In the genomic region with DNA sequence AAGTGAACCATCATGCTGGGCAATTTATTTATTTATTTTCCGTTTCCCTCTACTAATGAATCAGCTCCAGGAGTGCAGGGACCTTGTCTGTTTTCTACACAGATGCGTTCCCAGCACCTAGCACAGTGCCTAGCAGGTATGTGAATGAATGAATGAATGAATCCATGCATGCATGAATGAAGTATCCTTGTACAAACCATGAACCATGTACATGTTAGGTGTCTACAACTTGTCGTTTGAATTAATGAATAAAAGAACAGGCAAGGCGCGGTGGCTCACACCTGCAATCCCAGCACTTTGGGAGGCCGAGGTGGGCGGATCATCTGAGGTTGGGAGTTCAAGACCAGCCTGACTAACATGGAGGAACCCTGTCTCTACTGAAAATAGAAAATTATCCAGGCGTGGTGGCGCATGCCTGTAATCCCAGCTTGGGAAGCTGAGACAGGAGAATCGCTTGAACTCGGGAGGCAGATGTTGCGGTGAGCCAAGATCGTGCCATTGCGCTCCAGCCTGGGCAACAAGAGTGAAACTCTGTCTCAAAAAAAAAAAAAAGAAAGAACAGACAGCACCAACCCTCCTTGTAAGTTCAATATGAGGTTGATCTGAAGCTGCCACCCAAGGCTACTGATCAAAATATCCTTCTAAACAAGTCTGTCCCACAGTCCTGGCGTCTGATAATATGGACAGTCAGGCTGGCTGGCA, we compare ENCODE assay signal across 19 cellular contexts. TPM values are rescaled to one million over a fixed set of nuclear protein-coding genes. Genes with fewer than 3 reads are reported as not detected.
DNase-seq lines count a peak whose midpoint lies in the region; ATAC-seq, FAIRE-seq and TF ChIP-seq lines count a peak whose summit lies in the region.
"Had no signal": no experiment of that assay in that cellular context is flagged by ENCODE, and none has a peak within 500 bp of the region (broad histone marks: within the 10 kb centered on the region; RNA-seq: fewer than 3 reads in every experiment).

No MANE protein-coding gene starts in this region.

- no peak for DNase-seq in Panc1 (ENCODE audit: low read depth, low spot score)
- DNase-seq in stimulated activated effector memory CD8-positive, alpha-beta T cell treated with anti-CD3 and anti-CD28 coated beads, Interleukin-12 subunit alpha, Interleukin-12 subunit beta, amount 100 ng/mL, for 72 hours (ENCODE audit: low spot score in 2 of 2), result no peak
- no peak for DNase-seq in RCC 7860 (ENCODE audit: low spot score)
- DNase-seq in cerebellum (ENCODE audit: low spot score), result no peak
- DNase-seq: activated CD4-positive, alpha-beta T cell treated with anti-CD3 and anti-CD28 coated beads for 1 hour; activated naive CD4-positive, alpha-beta T cell treated with anti-CD3 and anti-CD28 coated beads, Interleukin-2, amount 10 ng/mL, durations not matched to agents 7 days and 5 days; body of pancreas; DMS79; mesenchymal stem cell; NCI-H2107; NCI-H69; stimulated activated CD4-positive, alpha-beta T cell treated with anti-CD3 and anti-CD28 coated beads, Interleukin-2, amount 100 ng/mL, for 48 hours; stimulated activated CD8-positive, alpha-beta memory T cell treated with anti-CD3 and anti-CD28 coated beads, Interleukin-4, amount 100 ng/mL, for 48 hours; T-helper 1 cell had no signal

- POLR2A ChIA-PET in Panc1 (lab: Charles Lee), result no interaction called here

- CTCF ChIA-PET in Panc1 (lab: Charles Lee), result no interaction called here

- no peak for TF ChIP-seq CTCF in Panc1 (IDR thresholded peaks at IDR 0.05)

- FAIRE-seq in RCC 7860 (lab: Jason Lieb, UNC), result no peak
- FAIRE-seq: islet of Langerhans had no signal

- peaks cover 6% of the 10 kb centered on the region for H3K4me1 Mint-ChIP-seq in stimulated activated effector memory CD8-positive, alpha-beta T cell treated with anti-CD3 and anti-CD28 coated beads, Interleukin-12 subunit alpha, Interleukin-12 subunit beta, amount 100 ng/mL, for 72 hours
- no peaks in the 10 kb centered on the region for H3K4me1 Mint-ChIP-seq in activated T-helper 17 cell treated with anti-CD3 and anti-CD28 coated beads, Interleukin-2, amount 50 U/mL, for 72 hours

- peak overlapping the region; percentile 45 for H3K27ac Mint-ChIP-seq in stimulated activated effector memory CD8-positive, alpha-beta T cell treated with anti-CD3 and anti-CD28 coated beads, Interleukin-12 subunit alpha, Interleukin-12 subunit beta, amount 100 ng/mL, for 72 hours
- no peak overlapping the region for H3K27ac Mint-ChIP-seq in activated T-helper 17 cell treated with anti-CD3 and anti-CD28 coated beads, Interleukin-2, amount 50 U/mL, for 72 hours
- H3K27ac Mint-ChIP-seq: activated naive CD4-positive, alpha-beta T cell treated with anti-CD3 and anti-CD28 coated beads, Interleukin-2, amount 10 ng/mL, durations not matched to agents 7 days and 5 days had no signal

- no peaks in the 10 kb centered on the region for H3K36me3 Mint-ChIP-seq in stimulated activated effector memory CD8-positive, alpha-beta T cell treated with anti-CD3 and anti-CD28 coated beads, Interleukin-12 subunit alpha, Interleukin-12 subunit beta, amount 100 ng/mL, for 72 hours
- H3K36me3 Mint-ChIP-seq in activated T-helper 17 cell treated with anti-CD3 and anti-CD28 coated beads, Interleukin-2, amount 50 U/mL, for 72 hours (ENCODE audit: low read depth), result no peaks in the 10 kb centered on the region
- H3K36me3 Mint-ChIP-seq: activated naive CD4-positive, alpha-beta T cell treated with anti-CD3 and anti-CD28 coated beads, Interleukin-2, amount 10 ng/mL, durations not matched to agents 7 days and 5 days had no signal

- no peaks in the 10 kb centered on the region for H3K27me3 ChIP-seq in Panc1 (ENCODE audit: control insufficient read depth, insufficient read depth, low read length)
- H3K27me3 ChIP-seq: body of pancreas had no signal

- intact Hi-C loops in Panc1 (cut with micrococcal nuclease; ENCODE audit: unreplicated experiment), result no loop called here

- H3K36me3 ChIP-seq in Panc1 (ENCODE audit: control insufficient read depth, insufficient read depth, low read length), result no peaks in the 10 kb centered on the region

- no peak overlapping the region for H3K27ac ChIP-seq in Panc1 (ENCODE audit: low read length)
- H3K27ac ChIP-seq: body of pancreas, C4-2B had no signal

- no peak overlapping the region for H3K4me3 Mint-ChIP-seq in stimulated activated effector memory CD8-positive, alpha-beta T cell treated with anti-CD3 and anti-CD28 coated beads, Interleukin-12 subunit alpha, Interleukin-12 subunit beta, amount 100 ng/mL, for 72 hours
- no peak overlapping the region for H3K4me3 Mint-ChIP-seq in activated T-helper 17 cell treated with anti-CD3 and anti-CD28 coated beads, Interleukin-2, amount 50 U/mL, for 72 hours
- H3K4me3 Mint-ChIP-seq: activated naive CD4-positive, alpha-beta T cell treated with anti-CD3 and anti-CD28 coated beads, Interleukin-2, amount 10 ng/mL, durations not matched to agents 7 days and 5 days had no signal

- H3K9me3 Mint-ChIP-seq in stimulated activated effector memory CD8-positive, alpha-beta T cell treated with anti-CD3 and anti-CD28 coated beads, Interleukin-12 subunit alpha, Interleukin-12 subunit beta, amount 100 ng/mL, for 72 hours, result no peaks in the 10 kb centered on the region
- no peaks in the 10 kb centered on the region for H3K9me3 Mint-ChIP-seq in activated T-helper 17 cell treated with anti-CD3 and anti-CD28 coated beads, Interleukin-2, amount 50 U/mL, for 72 hours
- H3K9me3 Mint-ChIP-seq: activated naive CD4-positive, alpha-beta T cell treated with anti-CD3 and anti-CD28 coated beads, Interleukin-2, amount 10 ng/mL, durations not matched to agents 7 days and 5 days had no signal

- no peak overlapping the region for H3K4me3 ChIP-seq in Panc1 (ENCODE audit: low read depth in 2 of 2, low read length in 2 of 2)
- H3K4me3 ChIP-seq: body of pancreas had no signal

- H3K9me3 ChIP-seq in Panc1 (ENCODE audit: control insufficient read depth, insufficient read depth, low read depth, low read length), result no peaks in the 10 kb centered on the region
- H3K9me3 ChIP-seq: body of pancreas had no signal

- BruUV-seq in Panc1 (replicated peaks; lab: Mats Ljungman, UMichigan), result no TSS peak

- peak; percentile 32 for ATAC-seq in GM18907 (IDR thresholded peaks at IDR 0.05; ENCODE audit: unreplicated experiment)
- ATAC-seq in HG02678 (IDR thresholded peaks at IDR 0.05; ENCODE audit: unreplicated experiment), result peak; percentile 18
- ATAC-seq in Panc1, result 0 out of 2 replicates have a peak, but pooled peaks have one; percentile 54
- ATAC-seq in stimulated activated effector memory CD8-positive, alpha-beta T cell treated with anti-CD3 and anti-CD28 coated beads, Interleukin-12 subunit alpha, Interleukin-12 subunit beta, amount 100 ng/mL, for 72 hours, result no peak
- ATAC-seq in activated T-helper 17 cell treated with anti-CD3 and anti-CD28 coated beads, Interleukin-2, amount 50 U/mL, for 72 hours (replicated peaks), result no peak
- ATAC-seq: body of pancreas had no signal

- H3K27me3 Mint-ChIP-seq in activated T-helper 17 cell treated with anti-CD3 and anti-CD28 coated beads, Interleukin-2, amount 50 U/mL, for 72 hours, result no peaks in the 10 kb centered on the region

- no peaks in the 10 kb centered on the region for H3K4me1 ChIP-seq in Panc1 (ENCODE audit: control insufficient read depth, insufficient read depth, low read length)
- H3K4me1 ChIP-seq: body of pancreas had no signal

- in situ Hi-C loops in Panc1 (cut with HindIII; ENCODE audit: low pct_unique_long_range_greater_than_20kb, low sequenced_read_pairs), result no loop called here

RNA-seq across cellular contexts. Expression of a gene that starts 27.3 kb away (rescaled TPM):
- total RNA-seq in Panc1 (2021; ENCODE audit: unreplicated experiment) (6.7 TPM), cerebellum (8.7 TPM)
- polyA plus RNA-seq in Panc1 (2012; ENCODE audit: insufficient read length), result 4.6 TPM
- 10 to 100 TPM; 17.7 to 18.3 TPM for total RNA-seq in activated T-helper 17 cell treated with anti-CD3 and anti-CD28 coated beads, Interleukin-2, amount 50 U/mL, for 72 hours

Comparison
In these comparisons a context has a peak if more than half of its experiments do, and no peak if none do; other contexts are left out.
1. ATAC-seq: peak in GM18907 (single experiment), HG02678 (single experiment) and Panc1 (single experiment); none in stimulated activated effector memory CD8-positive, alpha-beta T cell treated with anti-CD3 and anti-CD28 coated beads, Interleukin-12 subunit alpha, Interleukin-12 subunit beta, amount 100 ng/mL, for 72 hours (single experiment) and activated T-helper 17 cell treated with anti-CD3 and anti-CD28 coated beads, Interleukin-2, amount 50 U/mL, for 72 hours (single experiment).